Comparison of ENCODE assay signal across 8 cellular contexts in the genomic region with DNA sequence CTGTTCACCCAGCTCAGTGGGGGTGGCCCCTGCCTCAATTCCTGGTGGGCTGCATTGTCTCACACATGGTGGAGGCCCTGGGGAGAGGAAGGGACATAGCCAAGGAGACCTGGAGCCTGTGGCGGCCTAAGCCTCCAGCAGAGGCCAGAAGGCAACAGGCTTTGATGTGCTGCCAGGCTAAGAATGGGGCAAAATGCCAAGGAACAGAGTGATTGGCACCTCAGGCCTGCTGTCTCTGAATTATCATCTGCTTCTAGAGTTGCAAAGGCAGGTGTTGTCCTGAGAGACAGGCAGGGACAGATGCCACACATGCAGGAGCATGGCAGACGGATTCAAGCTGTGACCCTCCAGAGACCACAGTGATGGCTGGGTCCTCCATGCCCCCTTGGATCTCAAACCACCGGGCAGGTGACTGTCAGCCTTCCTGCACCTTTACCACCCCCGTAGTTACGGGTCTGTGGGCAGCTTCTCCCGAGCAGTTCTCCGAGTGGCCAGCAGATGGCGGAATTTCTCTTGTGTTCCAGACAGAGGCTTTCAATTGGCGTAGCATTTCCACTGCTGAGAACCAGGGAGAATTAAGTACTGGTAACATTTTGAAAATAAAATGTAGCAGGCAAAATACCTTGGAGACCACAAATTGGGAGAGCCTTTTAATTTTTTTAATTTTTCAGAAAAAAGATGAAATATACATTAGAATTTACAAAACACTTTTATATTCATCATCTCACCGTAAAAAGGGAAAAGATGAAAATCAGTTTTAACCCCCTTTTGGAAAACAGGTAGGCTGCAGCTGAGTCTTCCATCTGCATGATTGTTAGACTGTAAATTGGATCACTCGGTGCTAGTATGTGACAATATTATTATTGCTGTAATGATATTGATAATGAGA.
DNase-seq lines count a peak whose midpoint lies in the region; ATAC-seq and TF ChIP-seq lines count a peak whose summit lies in the region.

No MANE protein-coding gene starts in this region.

- no peaks in the 10 kb centered on the region for H3K27me3 ChIP-seq in right lobe of liver

- TF ChIP-seq CTCF in AG10803 (conservative IDR thresholded peaks at IDR 0.05; ENCODE audit: low read length) (peak; percentile 95), right lobe of liver (IDR thresholded peaks at IDR 0.05) (peak; percentile 87 to 95 (median 94))

- H3K4me1 ChIP-seq in right lobe of liver, result no peaks in the 10 kb centered on the region

- DNase-seq in AG10803 (ENCODE audit: low read depth) (peak; percentile 73), NCI-H510A treated with DMSO at 0.1 percent for 48 hours (lab: John Stamatoyannopoulos, UW) (peak; percentile 79), dedifferentiated amniotic fluid mesenchymal stem cell (ENCODE audit: extremely low spot score) (peak; percentile 81), right lobe of liver (peak; percentile 84 to 86 (median 86))
- DNase-seq in activated CD4-positive, alpha-beta T cell treated with anti-CD3 and anti-CD28 coated beads for 48 hours, result peak; percentile 92
- peak; percentile 78 to 87 (median 80) for DNase-seq in stimulated activated CD4-positive, alpha-beta T cell treated with anti-CD3 and anti-CD28 coated beads, TNF-alpha, amount 100 ng/mL, for 4 hours (ENCODE audit: low read depth in 3 of 3)

- intact Hi-C loops in right lobe of liver (cut with DNase I), result loop anchor here in 1 of 2 donors (10.0 kb wide), 1 partner anchor 279 kb away; no protein-coding TSS in a partner anchor

- 12% methylated on average over 9 of the region's 11 CpGs for WGBS in right lobe of liver (ENCODE audit: insufficient coverage, low coverage, low lambda C conversion rate, missing lambda C conversion rate)

- no peaks in the 10 kb centered on the region for H3K9me3 ChIP-seq in right lobe of liver

- H3K36me3 ChIP-seq in right lobe of liver, result no peaks in the 10 kb centered on the region

- ATAC-seq in GM19023 (IDR thresholded peaks at IDR 0.05; ENCODE audit: unreplicated experiment) (peak; percentile 95), HG03378 (IDR thresholded peaks at IDR 0.05; ENCODE audit: unreplicated experiment) (peak; percentile 81), right lobe of liver (peak; percentile 88 to 91 (median 90))

- H3K27ac ChIP-seq in right lobe of liver, result no peak overlapping the region

- H3K4me3 ChIP-seq in AG10803 (ENCODE audit: low read length) (no peak overlapping the region), right lobe of liver (no peak overlapping the region)

- no peak for TF ChIP-seq POLR2A in right lobe of liver (IDR thresholded peaks at IDR 0.05)
